In the genomic region with DNA sequence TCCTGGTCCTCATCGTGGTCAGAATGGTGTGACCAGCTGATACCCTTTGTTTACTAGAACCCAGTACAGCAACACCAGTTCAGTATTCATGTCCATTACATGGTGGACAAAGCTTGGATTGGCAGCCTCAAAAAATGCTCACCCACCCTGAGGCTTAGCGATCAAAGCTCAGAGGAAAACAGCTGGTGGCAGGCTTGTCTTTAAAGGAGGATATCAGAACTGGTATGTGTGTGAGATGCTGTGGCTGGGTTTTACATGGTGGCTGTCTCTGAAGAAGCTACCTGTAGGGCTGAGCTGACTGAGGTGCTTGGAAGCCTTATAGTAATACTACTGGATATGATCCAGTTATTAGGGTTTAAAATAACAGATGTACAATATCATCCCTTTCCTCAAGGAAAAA, we compare ENCODE assay signal across 21 cellular contexts.
DNase-seq lines count a peak whose midpoint lies in the region; ATAC-seq, FAIRE-seq and TF ChIP-seq lines count a peak whose summit lies in the region.
"Had no signal": no experiment of that assay in that cellular context is flagged by ENCODE, and none has a peak within 500 bp of the region (broad histone marks: within the 10 kb centered on the region; RNA-seq: fewer than 3 reads in every experiment).

No MANE protein-coding gene starts in this region.

- TF ChIP-seq POLR2A in GM12878 (IDR thresholded peaks at IDR 0.05; ENCODE audit: low read depth, low read length): no peak
- no peak for TF ChIP-seq POLR2A in ovary (IDR thresholded peaks at IDR 0.05)

- H3F3A ChIP-seq in SK-N-SH (replicated peaks; ENCODE audit: insufficient read depth): no peaks in the 10 kb centered on the region

- H3K9me2 ChIP-seq in SK-N-SH: no peaks in the 10 kb centered on the region

- BruUV-seq in GM12878 (replicated peaks; lab: Mats Ljungman, UMichigan): no TSS peak

- H2AFZ ChIP-seq in SK-N-SH (ENCODE audit: low read depth): no peak overlapping the region
- no peak overlapping the region for H2AFZ ChIP-seq in GM12878 (ENCODE audit: control insufficient read depth, low read depth, low read length)

- CTCF ChIA-PET in SK-N-SH (lab: Yijun Ruan, JAX) (interaction anchor here (0.6 to 3.6 kb wide), 27 partner anchors 9 to 1711 kb away, joined by 3 to 34 read pairs (median 3); a partner anchor contains a TSS), GM12878 (lab: Yijun Ruan, JAX) (interaction anchor here (0.6 to 5.3 kb wide), 64 partner anchors 10 to 1714 kb away, joined by 3 to 150 read pairs (median 4); no protein-coding TSS in a partner anchor)

- H3K4me3 ChIP-seq in SK-N-SH (ENCODE audit: low read depth in 2 of 2, low read length in 1 of 2): no peak overlapping the region; a peak in 1 of 4 replicates
- H3K4me3 ChIP-seq in GM12878: no peak overlapping the region
- no peak overlapping the region for H3K4me3 ChIP-seq in ovary
- H3K4me3 ChIP-seq: prostate gland, SJSA1, skin epidermis had no signal

- H3K79me2 ChIP-seq in SK-N-SH (ENCODE audit: insufficient read depth) (no peaks in the 10 kb centered on the region), GM12878 (ENCODE audit: control insufficient read depth, insufficient read depth, low read length) (no peaks in the 10 kb centered on the region)

- H3K36me3 ChIP-seq in SK-N-SH (replicated peaks in 1 of 2; ENCODE audit: control insufficient read depth in 1 of 2, insufficient read depth in 2 of 2, low read length in 1 of 2) (no peaks in the 10 kb centered on the region), GM12878 (ENCODE audit: control insufficient read depth in 2 of 2, insufficient read depth in 2 of 2, low read length in 1 of 2) (no peaks in the 10 kb centered on the region), ovary (no peaks in the 10 kb centered on the region)
- H3K36me3 ChIP-seq: prostate gland, SJSA1 had no signal

- intact Hi-C loops in GM12878 (cut with micrococcal nuclease; ENCODE audit: unreplicated experiment) (loop anchor here (1.0 to 5.0 kb wide), 8 partner anchors 48 to 1234 kb away; no protein-coding TSS in a partner anchor), ovary (cut with DNase I) (no loop called here)

- H3K4me1 ChIP-seq in SK-N-SH (ENCODE audit: control insufficient read depth in 1 of 2, insufficient read depth in 2 of 2, low read depth in 1 of 2, low read length in 1 of 2): peaks cover 0 to 17% of the 10 kb centered on the region in 2 experiments; a peak in 2 of 4 replicates
- H3K4me1 ChIP-seq in GM12878 (ENCODE audit: control insufficient read depth, insufficient read depth, low read length): no peaks in the 10 kb centered on the region
- H3K4me1 ChIP-seq in ovary (ENCODE audit: insufficient read depth): no peaks in the 10 kb centered on the region
- H3K4me1 ChIP-seq: prostate gland, SJSA1 had no signal

- H3K27ac ChIP-seq in SK-N-SH (ENCODE audit: low read depth in 2 of 2, low read length in 1 of 2): no peak overlapping the region
- H3K27ac ChIP-seq in GM12878 (ENCODE audit: control insufficient read depth, insufficient read depth): no peak overlapping the region
- no peak overlapping the region for H3K27ac ChIP-seq in ovary
- H3K27ac ChIP-seq: C4-2B, epithelial cell of prostate, prostate gland, SJSA1, skin epidermis had no signal

- POLR2A ChIA-PET in SK-N-SH (lab: Yijun Ruan, JAX) (interaction anchor here (0.5 kb wide), 1 partner anchor 1337 kb away, joined by 3 read pairs; no protein-coding TSS in a partner anchor), GM12878 (lab: Charles Lee) (interaction anchor here (0.6 to 1.2 kb wide), 2 partner anchors 402 to 622 kb away, joined by 3 read pairs; no protein-coding TSS in a partner anchor)

- H3K27me3 ChIP-seq in SK-N-SH (ENCODE audit: insufficient read depth) (no peaks in the 10 kb centered on the region), GM12878 (replicated peaks in 1 of 2; ENCODE audit: control insufficient read depth in 2 of 2, insufficient read depth in 2 of 2, low read length in 1 of 2) (no peaks in the 10 kb centered on the region), ovary (no peaks in the 10 kb centered on the region)
- H3K27me3 ChIP-seq: SJSA1 had no signal

- SMC1A ChIA-PET in GM12878 (lab: Charles Lee; ENCODE audit: uncharacterized antibody, unreplicated experiment): interaction anchor here (0.6 to 5.0 kb wide), 95 partner anchors 9 to 1712 kb away, joined by 3 to 153 read pairs (median 4); no protein-coding TSS in a partner anchor

- TF ChIP-seq EP300 in SK-N-SH (IDR thresholded peaks at IDR 0.05; ENCODE audit: borderline replicate concordance in 1 of 2, low read depth in 1 of 2, low read length in 1 of 2) (no peak), GM12878 (IDR thresholded peaks at IDR 0.05; ENCODE audit: borderline replicate concordance in 1 of 2, control insufficient read depth in 1 of 2, low read depth in 2 of 2, low read length in 2 of 2) (no peak), ovary (IDR thresholded peaks at IDR 0.05) (no peak)

- FAIRE-seq in GM12878 (lab: Jason Lieb, UNC): peak; percentile 68
- FAIRE-seq: astrocyte, G401.6, RCC 7860, urothelium cell line had no signal

- RAD21 ChIA-PET in GM12878 (lab: Charles Lee; ENCODE audit: unreplicated experiment): interaction anchor here (0.7 to 5.1 kb wide), 60 partner anchors 10 to 1711 kb away, joined by 3 to 137 read pairs (median 4); no protein-coding TSS in a partner anchor

- no peak for DNase-seq in SK-N-SH
- peak; percentile 33 to 72 for DNase-seq in NCI-H1930 (lab: John Stamatoyannopoulos, UW)
- no peak for DNase-seq in GM12878 (ENCODE audit: low read depth, low spot score)
- peak; percentile 45 for DNase-seq in retina
- no peak for DNase-seq in activated T-cell treated with anti-CD3 and anti-CD28 coated beads, Interleukin-2, amount 50 U/mL, for 48 hours
- no peak for DNase-seq in ovary
- DNase-seq: T-helper 17 cell had no signal

- no peak for TF ChIP-seq CTCF in SK-N-SH (IDR thresholded peaks at IDR 0.05)
- TF ChIP-seq CTCF in GM12878 (IDR thresholded peaks at IDR 0.05 in 2 of 3, conservative IDR thresholded peaks at IDR 0.05 in 1 of 3; ENCODE audit: control insufficient read depth in 2 of 3, extremely low read depth in 1 of 3, insufficient read depth in 1 of 3, low read depth in 3 of 3, low read length in 3 of 3): peak in 1 of 3 experiments; percentile 48; a peak in 2 of 6 replicates
- TF ChIP-seq CTCF in ovary (IDR thresholded peaks at IDR 0.05): no peak

- 44% methylated on average over 2 of the region's 2 CpGs for WGBS in SK-N-SH (ENCODE audit: low lambda C conversion rate)
- WGBS in GM12878 (ENCODE audit: insufficient coverage, insufficient replicate concordance, low lambda C conversion rate, missing lambda C conversion rate): 50% methylated on average over 2 of the region's 2 CpGs
- 40 to 51% (median 47%) methylated on average over 2 of the region's 2 CpGs for WGBS in ovary, 3 donors

- H3K4me2 ChIP-seq in SK-N-SH (peak overlapping the region; percentile 52; the same call in 1 of the 2 replicates), GM12878 (ENCODE audit: control insufficient read depth, insufficient read depth) (no peak overlapping the region)

- ATAC-seq in SK-N-SH treated with all-trans-retinoic acid at 6 μM for 48 hours (no peak), GM12878 (peak; percentile 85), GM21786 (IDR thresholded peaks at IDR 0.05; ENCODE audit: unreplicated experiment) (no peak)
- ATAC-seq: activated T-helper 17 cell treated with anti-CD3 and anti-CD28 coated beads, Interleukin-2, amount 50 U/mL, for 72 hours; left ventricle myocardium superior; stimulated activated effector memory CD8-positive, alpha-beta T cell treated with anti-CD3 and anti-CD28 coated beads, Interleukin-12 subunit alpha, Interleukin-12 subunit beta, amount 100 ng/mL, for 72 hours; T-helper 17 cell had no signal

- TF ChIP-seq RAD21 in SK-N-SH (IDR thresholded peaks at IDR 0.05; ENCODE audit: low read length): no peak
- peak; percentile 44 for TF ChIP-seq RAD21 in GM12878 (IDR thresholded peaks at IDR 0.05; ENCODE audit: insufficient read depth, low read depth, low read length)

- no peak overlapping the region for H3K9ac ChIP-seq in SK-N-SH
- H3K9ac ChIP-seq in GM12878 (ENCODE audit: control insufficient read depth, insufficient read depth, low read length): no peak overlapping the region

- in situ Hi-C loops in GM12878 (cut with MboI): loop anchor here (5.0 to 25.0 kb wide), 4 partner anchors 619 to 1719 kb away; no protein-coding TSS in a partner anchor

- H3K9me3 ChIP-seq in SK-N-SH (no peaks in the 10 kb centered on the region), GM12878 (replicated peaks; ENCODE audit: control insufficient read depth, insufficient read depth, low read length) (no peaks in the 10 kb centered on the region), ovary (no peaks in the 10 kb centered on the region)
- H3K9me3 ChIP-seq: prostate gland, SJSA1 had no signal

- H4K20me1 ChIP-seq in SK-N-SH (ENCODE audit: insufficient read depth): no peaks in the 10 kb centered on the region
- no peaks in the 10 kb centered on the region for H4K20me1 ChIP-seq in GM12878 (ENCODE audit: control insufficient read depth, insufficient read depth)

TF ChIP-seq in SK-N-SH, 30 proteins besides CTCF, POLR2A, EP300 and RAD21 (continues in another document):
- TF ChIP-seq EZH2phosphoT487 (IDR thresholded peaks at IDR 0.05; ENCODE audit: borderline replicate concordance, low read depth) (no peak), NRF1 (IDR thresholded peaks at IDR 0.05; ENCODE audit: low read depth, low read length) (no peak), RXRA (IDR thresholded peaks at IDR 0.05; ENCODE audit: borderline replicate concordance, low read depth) (no peak), GATA2 (CRISPR knock-in tag; IDR thresholded peaks at IDR 0.05) (no peak), SMC3 (IDR thresholded peaks at IDR 0.05; ENCODE audit: low read depth, low read length) (no peak)

TF ChIP-seq in SK-N-SH treated with all-trans-retinoic acid at 6 μM for 48 hours, 23 proteins besides CTCF, POLR2A, EP300 and RAD21 (continues in another document):
- no peak for TF ChIP-seq OSR1 (CRISPR knock-in tag; IDR thresholded peaks at IDR 0.05)

TF ChIP-seq in GM12878, 131 proteins besides CTCF, POLR2A, EP300 and RAD21:
- TF ChIP-seq SMC3 (IDR thresholded peaks at IDR 0.05; ENCODE audit: borderline replicate concordance, low read length): peak; percentile 49
- TF ChIP-seq JUND (IDR thresholded peaks at IDR 0.05; ENCODE audit: low read depth, low read length): no peak

Comparison
In these comparisons a context has a peak if more than half of its experiments do, and no peak if none do; other contexts are left out.
1. DNase-seq: peak in NCI-H1930 (2 of 2) and retina (single experiment); none in SK-N-SH (single experiment), GM12878 (single experiment), activated T-cell treated with anti-CD3 and anti-CD28 coated beads, Interleukin-2, amount 50 U/mL, for 48 hours (0 of 2) and ovary (0 of 5).